In genomic region chr9:113350338-113350672, GRCh38 we compare ENCODE assay signal across 9 cellular contexts. TPM values are rescaled to one million over a fixed set of nuclear protein-coding genes. Genes with fewer than 3 reads are reported as not detected.
A peak's percentile ranks its signal among the peaks of the same experiment; 100 is the strongest.
DNase-seq lines count a peak whose midpoint lies in the region; ATAC-seq and TF ChIP-seq lines count a peak whose summit lies in the region.
"Had no signal": no experiment of that assay in that cellular context is flagged by ENCODE, and none has a peak within 500 bp of the region (broad histone marks: within the 10 kb centered on the region; RNA-seq: fewer than 3 reads in every experiment).

No MANE protein-coding gene starts in this region.

- ATAC-seq in effector memory CD8-positive, alpha-beta T cell (replicated peaks) = no peak
- ATAC-seq in HG02840 (IDR thresholded peaks at IDR 0.05; ENCODE audit: low FRiP score, unreplicated experiment) = no peak
- no peak for ATAC-seq in HG03439 (IDR thresholded peaks at IDR 0.05; ENCODE audit: unreplicated experiment)

- H3K4me3 ChIP-seq in GM12875 (ENCODE audit: low read depth, low read length) = peak overlapping the region; percentile 65
- H3K4me3 ChIP-seq in effector memory CD4-positive, alpha-beta T cell (ENCODE audit: insufficient read depth, low read depth, low read length, poor library complexity, severe bottlenecking) = no peak overlapping the region

- H3K4me3 Mint-ChIP-seq in IgD-negative memory B cell (peak overlapping the region; percentile 64 to 92 (median 86)), progenitor cell of endocrine pancreas (ENCODE audit: low read depth) (peak overlapping the region; percentile 86)
- peak overlapping the region; percentile 72 to 77 for H3K4me3 Mint-ChIP-seq in effector memory CD8-positive, alpha-beta T cell

- TF ChIP-seq CTCF in GM12875 (IDR thresholded peaks at IDR 0.05; ENCODE audit: borderline replicate concordance, insufficient read depth, low read depth, low read length) (no peak), progenitor cell of endocrine pancreas (IDR thresholded peaks at IDR 0.05; ENCODE audit: unreplicated experiment) (no peak)

- peaks cover 4% of the 10 kb centered on the region for H3K4me1 ChIP-seq in effector memory CD4-positive, alpha-beta T cell (ENCODE audit: control insufficient read depth, insufficient read depth, low read length, poor library complexity, severe bottlenecking)

- peak overlapping the region in 1 of 3 donors; percentile 67 for H3K27ac Mint-ChIP-seq in IgD-negative memory B cell
- H3K27ac Mint-ChIP-seq in effector memory CD8-positive, alpha-beta T cell = peak overlapping the region in 1 of 2 donors; percentile 59
- peak overlapping the region; percentile 77 for H3K27ac Mint-ChIP-seq in progenitor cell of endocrine pancreas

- no peaks in the 10 kb centered on the region for H3K36me3 ChIP-seq in effector memory CD4-positive, alpha-beta T cell (ENCODE audit: control insufficient read depth, insufficient read depth, low read length)

- no peak for DNase-seq in effector memory CD8-positive, alpha-beta T cell
- no peak for DNase-seq in progenitor cell of endocrine pancreas (ENCODE audit: low spot score, unreplicated experiment)
- no peak for DNase-seq in effector memory CD4-positive, alpha-beta T cell
- DNase-seq in GM03348 (ENCODE audit: low spot score) = no peak

- H3K9me3 Mint-ChIP-seq in IgD-negative memory B cell (no peaks in the 10 kb centered on the region), progenitor cell of endocrine pancreas (ENCODE audit: low read depth) (no peaks in the 10 kb centered on the region)
- no peaks in the 10 kb centered on the region for H3K9me3 Mint-ChIP-seq in effector memory CD8-positive, alpha-beta T cell

- no peak overlapping the region for H3K27ac ChIP-seq in effector memory CD4-positive, alpha-beta T cell (ENCODE audit: insufficient read depth, low read length, poor library complexity, severe bottlenecking)

- H3K4me1 Mint-ChIP-seq in IgD-negative memory B cell (peaks cover 11 to 17% (median 12%) of the 10 kb centered on the region in 3 donors), progenitor cell of endocrine pancreas (ENCODE audit: low read depth) (peaks cover 9% of the 10 kb centered on the region)
- peaks cover 17 to 18% of the 10 kb centered on the region in 2 donors for H3K4me1 Mint-ChIP-seq in effector memory CD8-positive, alpha-beta T cell (ENCODE audit: low read depth in 2 of 2)

- H3K27me3 ChIP-seq in effector memory CD4-positive, alpha-beta T cell (replicated peaks; ENCODE audit: control insufficient read depth, insufficient read depth, low read length, poor library complexity, severe bottlenecking) = peaks cover 18% of the 10 kb centered on the region

- H3K36me3 Mint-ChIP-seq in IgD-negative memory B cell = no peaks in the 10 kb centered on the region
- H3K36me3 Mint-ChIP-seq in effector memory CD8-positive, alpha-beta T cell (ENCODE audit: insufficient read depth) = no peaks in the 10 kb centered on the region
- H3K36me3 Mint-ChIP-seq in progenitor cell of endocrine pancreas (ENCODE audit: insufficient read depth) = peaks cover 6% of the 10 kb centered on the region

- H3K9me3 ChIP-seq in effector memory CD4-positive, alpha-beta T cell (ENCODE audit: control insufficient read depth, low read length) = no peaks in the 10 kb centered on the region

- peaks cover 20% of the 10 kb centered on the region for H3K27me3 Mint-ChIP-seq in IgD-negative memory B cell
- peaks cover 19 to 46% of the 10 kb centered on the region in 2 donors for H3K27me3 Mint-ChIP-seq in effector memory CD8-positive, alpha-beta T cell
- H3K27me3 Mint-ChIP-seq in progenitor cell of endocrine pancreas = peaks cover 5% of the 10 kb centered on the region

RNA-seq across cellular contexts. Expression of gene BSPRY, which starts 1.0 kb away (rescaled TPM):
- polyA plus RNA-seq in IgD-negative memory B cell = 1.3 TPM
- 18.8 and 19.7 TPM in 2 replicates for total RNA-seq in progenitor cell of endocrine pancreas
- total RNA-seq: dermis microvascular lymphatic vessel endothelial cell had no signal

RNA-seq across cellular contexts. Expression of gene WDR31, which starts 10.2 kb away (rescaled TPM):
- polyA plus RNA-seq in IgD-negative memory B cell = 0.13 TPM
- total RNA-seq in progenitor cell of endocrine pancreas = 5.1 and 5.7 TPM in 2 replicates

RNA-seq across cellular contexts. Expression of gene HDHD3, which starts 26.5 kb away (rescaled TPM):
- 48.0 TPM for polyA plus RNA-seq in IgD-negative memory B cell
- 77.4 and 83.9 TPM in 2 replicates for total RNA-seq in progenitor cell of endocrine pancreas

RNA-seq across cellular contexts. Expression of gene RNF183, which starts 47.1 kb away (rescaled TPM):
- not detected for polyA plus RNA-seq in IgD-negative memory B cell
- total RNA-seq in progenitor cell of endocrine pancreas = 0.26 and 0.44 TPM in 2 replicates
- total RNA-seq: dermis microvascular lymphatic vessel endothelial cell had no signal

RNA-seq across cellular contexts. Expression of gene ALAD, which starts 50.8 kb away (rescaled TPM):
- 19.9 TPM for polyA plus RNA-seq in IgD-negative memory B cell
- total RNA-seq in progenitor cell of endocrine pancreas = 59.3 and 64.3 TPM in 2 replicates
